Comparison of ENCODE assay signal across 15 cellular contexts in genomic region chr6:111753573-111753972, GRCh38.
DNase-seq lines count a peak whose midpoint lies in the region; ATAC-seq and TF ChIP-seq lines count a peak whose summit lies in the region.
"Had no signal": no experiment of that assay in that cellular context is flagged by ENCODE, and none has a peak within 500 bp of the region (broad histone marks: within the 10 kb centered on the region; RNA-seq: fewer than 3 reads in every experiment).

No MANE protein-coding gene starts in this region.

- peaks cover 25% of the 10 kb centered on the region for H3K36me3 Mint-ChIP-seq in activated naive CD4-positive, alpha-beta T cell treated with anti-CD3 and anti-CD28 coated beads for 36 hours (ENCODE audit: low read depth)
- peaks cover 71% of the 10 kb centered on the region for H3K36me3 Mint-ChIP-seq in activated CD4-positive, alpha-beta memory T cell treated with anti-CD3 and anti-CD28 coated beads for 36 hours
- H3K36me3 Mint-ChIP-seq in immature natural killer cell (peaks cover 20 to 36% (median 28%) of the 10 kb centered on the region in 3 donors), nephron progenitor cell (ENCODE audit: low read depth) (peaks cover 13% of the 10 kb centered on the region)

- peak overlapping the region; percentile 78 for H3K27ac Mint-ChIP-seq in activated naive CD4-positive, alpha-beta T cell treated with anti-CD3 and anti-CD28 coated beads for 36 hours
- peak overlapping the region; percentile 95 for H3K27ac Mint-ChIP-seq in activated CD4-positive, alpha-beta memory T cell treated with anti-CD3 and anti-CD28 coated beads for 36 hours
- H3K27ac Mint-ChIP-seq in immature natural killer cell, result peak overlapping the region; percentile 100
- H3K27ac Mint-ChIP-seq in nephron progenitor cell, result no peak overlapping the region
- H3K27ac Mint-ChIP-seq: endodermal cell had no signal

- no peak for ATAC-seq in HG02642 (IDR thresholded peaks at IDR 0.05; ENCODE audit: poor library complexity, unreplicated experiment)
- ATAC-seq: gastroesophageal sphincter had no signal

- no peak overlapping the region for H3K4me3 ChIP-seq in subcutaneous abdominal adipose tissue (ENCODE audit: low read depth in 1 of 5, low read length in 5 of 5)
- H3K4me3 ChIP-seq: gastroesophageal sphincter, testis had no signal

- TF ChIP-seq CTCF in nephron progenitor cell (IDR thresholded peaks at IDR 0.05), result no peak

- no peaks in the 10 kb centered on the region for H3K9me3 ChIP-seq in subcutaneous abdominal adipose tissue (ENCODE audit: control insufficient read depth in 5 of 5, low read length in 5 of 5)
- H3K9me3 ChIP-seq: gastroesophageal sphincter, SK-N-SH, testis had no signal

- peaks cover 89% of the 10 kb centered on the region for H3K4me1 Mint-ChIP-seq in activated naive CD4-positive, alpha-beta T cell treated with anti-CD3 and anti-CD28 coated beads for 36 hours (ENCODE audit: low read depth)
- peaks cover 84% of the 10 kb centered on the region for H3K4me1 Mint-ChIP-seq in activated CD4-positive, alpha-beta memory T cell treated with anti-CD3 and anti-CD28 coated beads for 36 hours (ENCODE audit: low read depth)
- H3K4me1 Mint-ChIP-seq in immature natural killer cell (peaks cover 93 to 100% of the 10 kb centered on the region in 2 donors), nephron progenitor cell (peaks cover 12% of the 10 kb centered on the region)

- no peak for DNase-seq in activated naive CD4-positive, alpha-beta T cell treated with anti-CD3 and anti-CD28 coated beads for 36 hours
- DNase-seq in activated naive CD4-positive, alpha-beta T cell (lab: John Stamatoyannopoulos, UW), result no peak
- no peak for DNase-seq in activated CD4-positive, alpha-beta memory T cell treated with anti-CD3 and anti-CD28 coated beads for 36 hours
- peak; percentile 76 to 80 (median 80) for DNase-seq in immature natural killer cell
- DNase-seq in kidney glomerular epithelial cell (lab: John Stamatoyannopoulos, UW), result no peak
- DNase-seq in nephron progenitor cell, result no peak
- DNase-seq: brain microvascular endothelial cell, endodermal cell, kidney, SK-N-SH, testis had no signal

- POLR2A ChIA-PET in activated CD4-positive, alpha-beta memory T cell treated with anti-CD3 and anti-CD28 coated beads for 36 hours (lab: Charles Lee), result interaction anchor here (0.6 to 3.2 kb wide), 6 partner anchors 10 to 115 kb away, joined by 4 to 17 read pairs (median 4); no protein-coding TSS in a partner anchor

- H3K27ac ChIP-seq in subcutaneous abdominal adipose tissue (ENCODE audit: low read depth, low read length), result peak overlapping the region; percentile 1
- H3K27ac ChIP-seq: brain microvascular endothelial cell, gastroesophageal sphincter, testis had no signal

- H3K36me3 ChIP-seq in subcutaneous abdominal adipose tissue (ENCODE audit: control insufficient read depth in 5 of 5, insufficient read depth in 5 of 5, low read length in 5 of 5), result peaks cover 0 to 3% (median 2%) of the 10 kb centered on the region in 5 donors
- H3K36me3 ChIP-seq: brain microvascular endothelial cell, gastroesophageal sphincter had no signal

- no peaks in the 10 kb centered on the region for H3K9me3 Mint-ChIP-seq in activated naive CD4-positive, alpha-beta T cell treated with anti-CD3 and anti-CD28 coated beads for 36 hours
- no peaks in the 10 kb centered on the region for H3K9me3 Mint-ChIP-seq in activated CD4-positive, alpha-beta memory T cell treated with anti-CD3 and anti-CD28 coated beads for 36 hours
- H3K9me3 Mint-ChIP-seq in immature natural killer cell (no peaks in the 10 kb centered on the region), nephron progenitor cell (no peaks in the 10 kb centered on the region)
- H3K9me3 Mint-ChIP-seq: endodermal cell, neural crest cell had no signal

- no peaks in the 10 kb centered on the region for H3K27me3 Mint-ChIP-seq in activated naive CD4-positive, alpha-beta T cell treated with anti-CD3 and anti-CD28 coated beads for 36 hours (ENCODE audit: low read depth)
- no peaks in the 10 kb centered on the region for H3K27me3 Mint-ChIP-seq in activated CD4-positive, alpha-beta memory T cell treated with anti-CD3 and anti-CD28 coated beads for 36 hours
- H3K27me3 Mint-ChIP-seq in immature natural killer cell (ENCODE audit: low read depth in 3 of 3), result peaks cover 22 to 45% (median 34%) of the 10 kb centered on the region in 3 donors
- no peaks in the 10 kb centered on the region for H3K27me3 Mint-ChIP-seq in nephron progenitor cell (ENCODE audit: low read depth, poor library complexity)

- CTCF ChIA-PET in activated naive CD4-positive, alpha-beta T cell treated with anti-CD3 and anti-CD28 coated beads for 36 hours (lab: Charles Lee), result interaction anchor here (0.6 to 1.7 kb wide), 7 partner anchors 9 to 194 kb away, joined by 3 to 8 read pairs (median 3); no protein-coding TSS in a partner anchor
- CTCF ChIA-PET in activated CD4-positive, alpha-beta memory T cell treated with anti-CD3 and anti-CD28 coated beads for 36 hours (lab: Charles Lee), result interaction anchor here (0.6 to 1.9 kb wide), 7 partner anchors 10 to 283 kb away, joined by 3 to 6 read pairs (median 4); no protein-coding TSS in a partner anchor

- no peak overlapping the region for H3K9ac ChIP-seq in subcutaneous abdominal adipose tissue (ENCODE audit: low read length in 5 of 5)
- H3K9ac ChIP-seq: SK-N-SH had no signal

- H3K27me3 ChIP-seq in subcutaneous abdominal adipose tissue (ENCODE audit: control insufficient read depth in 5 of 5, insufficient read depth in 4 of 5, low read length in 5 of 5), result no peaks in the 10 kb centered on the region
- H3K27me3 ChIP-seq: brain microvascular endothelial cell, gastroesophageal sphincter, testis had no signal

- H3K4me3 Mint-ChIP-seq in activated naive CD4-positive, alpha-beta T cell treated with anti-CD3 and anti-CD28 coated beads for 36 hours, result no peak overlapping the region
- H3K4me3 Mint-ChIP-seq in activated CD4-positive, alpha-beta memory T cell treated with anti-CD3 and anti-CD28 coated beads for 36 hours, result peak overlapping the region; percentile 60
- peak overlapping the region; percentile 59 to 90 (median 78) for H3K4me3 Mint-ChIP-seq in immature natural killer cell
- H3K4me3 Mint-ChIP-seq in nephron progenitor cell, result no peak overlapping the region
- H3K4me3 Mint-ChIP-seq: endodermal cell, neural crest cell had no signal

- intact Hi-C loops in activated naive CD4-positive, alpha-beta T cell treated with anti-CD3 and anti-CD28 coated beads for 36 hours (cut with micrococcal nuclease), result no loop called here
- intact Hi-C loops in activated CD4-positive, alpha-beta memory T cell treated with anti-CD3 and anti-CD28 coated beads for 36 hours (cut with micrococcal nuclease), result no loop called here

- peaks cover 2 to 47% (median 17%) of the 10 kb centered on the region in 5 donors for H3K4me1 ChIP-seq in subcutaneous abdominal adipose tissue (ENCODE audit: control insufficient read depth in 5 of 5, insufficient read depth in 5 of 5, low read length in 5 of 5)
- H3K4me1 ChIP-seq: testis had no signal

Comparison
In these comparisons a context has a peak if more than half of its experiments do, and no peak if none do; other contexts are left out.
1. DNase-seq: peak in immature natural killer cell (3 of 3); none in activated naive CD4-positive, alpha-beta T cell treated with anti-CD3 and anti-CD28 coated beads for 36 hours (single experiment), activated naive CD4-positive, alpha-beta T cell (0 of 4), activated CD4-positive, alpha-beta memory T cell treated with anti-CD3 and anti-CD28 coated beads for 36 hours (single experiment), kidney glomerular epithelial cell (single experiment) and nephron progenitor cell (single experiment).
2. H3K4me3 Mint-ChIP-seq: peak in activated CD4-positive, alpha-beta memory T cell treated with anti-CD3 and anti-CD28 coated beads for 36 hours (single experiment) and immature natural killer cell (5 of 5); none in activated naive CD4-positive, alpha-beta T cell treated with anti-CD3 and anti-CD28 coated beads for 36 hours (single experiment) and nephron progenitor cell (single experiment).